Comparison of ENCODE assay signal across 8 cellular contexts in the genomic region with DNA sequence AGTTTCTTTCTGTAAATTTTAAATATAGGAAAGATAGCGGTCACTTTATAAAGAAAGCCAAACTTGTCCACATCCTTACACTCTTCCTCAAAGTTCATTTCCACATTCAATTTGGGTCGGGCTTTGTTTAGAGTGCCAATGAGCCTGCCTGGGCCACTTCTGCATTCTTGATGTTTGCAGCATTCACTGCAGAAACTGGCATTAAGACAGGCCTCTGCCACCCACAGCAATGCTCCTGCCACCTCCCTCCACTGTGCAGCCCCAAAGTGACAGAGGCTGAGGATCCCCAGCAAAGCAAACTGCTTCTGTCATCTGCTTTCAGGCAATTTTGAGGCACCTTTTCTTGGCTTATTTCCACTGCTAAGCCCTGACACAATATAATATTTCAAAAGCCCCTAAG.
DNase-seq lines count a peak whose midpoint lies in the region; ATAC-seq and TF ChIP-seq lines count a peak whose summit lies in the region.

No MANE protein-coding gene starts in this region.

- H3K27me3 ChIP-seq in heart right ventricle = peaks cover 0 to 4% (median 0%) of the 10 kb centered on the region in 7 donors
- no peaks in the 10 kb centered on the region for H3K27me3 ChIP-seq in left ventricle myocardium inferior (ENCODE audit: low read depth)
- H3K27me3 ChIP-seq in MM.1S (replicated peaks; ENCODE audit: insufficient read depth, low read length) = no peaks in the 10 kb centered on the region
- no peaks in the 10 kb centered on the region for H3K27me3 ChIP-seq in adipocyte (replicated peaks; ENCODE audit: control insufficient read depth, insufficient read depth, low read length)
- no peaks in the 10 kb centered on the region for H3K27me3 ChIP-seq in thymus (ENCODE audit: control insufficient read depth, insufficient read depth)
- no peaks in the 10 kb centered on the region for H3K27me3 ChIP-seq in ascending aorta

- H3K4me1 ChIP-seq in heart right ventricle = peaks cover 0 to 34% (median 0%) of the 10 kb centered on the region in 9 donors
- H3K4me1 ChIP-seq in left ventricle myocardium inferior = peaks cover 9% of the 10 kb centered on the region
- peaks cover 61% of the 10 kb centered on the region for H3K4me1 ChIP-seq in MM.1S (ENCODE audit: low read length)
- H3K4me1 ChIP-seq in adipocyte (ENCODE audit: control insufficient read depth, insufficient read depth, low read length) = peaks cover 60% of the 10 kb centered on the region
- peaks cover 27% of the 10 kb centered on the region for H3K4me1 ChIP-seq in thymus (ENCODE audit: control insufficient read depth, insufficient read depth, low read length)
- peaks cover 0 to 15% of the 10 kb centered on the region in 2 donors for H3K4me1 ChIP-seq in ascending aorta

- intact Hi-C loops in heart right ventricle (cut with DNase I) = no loop called here
- intact Hi-C loops in left ventricle myocardium inferior (cut with micrococcal nuclease) = no loop called here
- intact Hi-C loops in ascending aorta (cut with DNase I) = no loop called here

- no peaks in the 10 kb centered on the region for H3K79me2 ChIP-seq in MM.1S (ENCODE audit: low read length)

- H2AFZ ChIP-seq in MM.1S (ENCODE audit: low read length) = no peak overlapping the region

- H4K20me1 ChIP-seq in MM.1S (ENCODE audit: insufficient read depth, low read length) = no peaks in the 10 kb centered on the region

- H3K27ac ChIP-seq in heart right ventricle = peak overlapping the region in 1 of 10 donors; percentile 62
- no peak overlapping the region for H3K27ac ChIP-seq in left ventricle myocardium inferior (replicated peaks)
- peak overlapping the region; percentile 95 for H3K27ac ChIP-seq in MM.1S (ENCODE audit: low read length)
- H3K27ac ChIP-seq in thymus (ENCODE audit: low read depth) = peak overlapping the region; percentile 76
- H3K27ac ChIP-seq in ascending aorta = no peak overlapping the region

- H3K9ac ChIP-seq in MM.1S (ENCODE audit: low read length) = peak overlapping the region; percentile 66
- H3K9ac ChIP-seq in adipocyte (ENCODE audit: low read length) = peak overlapping the region; percentile 7

- DNase-seq in heart right ventricle = peak in 1 of 2 donors; percentile 10
- no peak for DNase-seq in left ventricle myocardium inferior
- peak; percentile 59 for DNase-seq in MM.1S
- no peak for DNase-seq in adipocyte (ENCODE audit: low read depth)
- no peak for DNase-seq in EL
- no peak for DNase-seq in ascending aorta (ENCODE audit: low spot score in 2 of 2)

- H3K9me3 ChIP-seq in heart right ventricle (no peaks in the 10 kb centered on the region), left ventricle myocardium inferior (replicated peaks) (no peaks in the 10 kb centered on the region), MM.1S (replicated peaks; ENCODE audit: insufficient read depth, low read length) (no peaks in the 10 kb centered on the region), adipocyte (ENCODE audit: control insufficient read depth, low read length) (no peaks in the 10 kb centered on the region), thymus (ENCODE audit: control insufficient read depth) (no peaks in the 10 kb centered on the region), ascending aorta (no peaks in the 10 kb centered on the region)

- H3F3A ChIP-seq in MM.1S (ENCODE audit: insufficient read depth, low read length) = peaks cover 33% of the 10 kb centered on the region

- ATAC-seq in heart right ventricle (peak in 5 of 8 donors; percentile 24 to 57 (median 45)), HG03521 (IDR thresholded peaks at IDR 0.05; ENCODE audit: unreplicated experiment) (no peak)

- H3K9me2 ChIP-seq in MM.1S (replicated peaks; ENCODE audit: insufficient read depth, low read length) = no peaks in the 10 kb centered on the region

- H3K36me3 ChIP-seq in heart right ventricle = no peaks in the 10 kb centered on the region
- H3K36me3 ChIP-seq in left ventricle myocardium inferior = no peaks in the 10 kb centered on the region
- H3K36me3 ChIP-seq in MM.1S (replicated peaks; ENCODE audit: insufficient read depth, low read length) = no peaks in the 10 kb centered on the region
- H3K36me3 ChIP-seq in adipocyte (ENCODE audit: control insufficient read depth, insufficient read depth, low read length, severe bottlenecking) = no peaks in the 10 kb centered on the region
- no peaks in the 10 kb centered on the region for H3K36me3 ChIP-seq in thymus (ENCODE audit: control insufficient read depth, insufficient read depth)
- H3K36me3 ChIP-seq in ascending aorta = no peaks in the 10 kb centered on the region

- TF ChIP-seq CTCF in heart right ventricle (IDR thresholded peaks at IDR 0.05) (no peak), left ventricle myocardium inferior (IDR thresholded peaks at IDR 0.05; ENCODE audit: borderline replicate concordance) (no peak), MM.1S (IDR thresholded peaks at IDR 0.05; ENCODE audit: low read length) (no peak), ascending aorta (IDR thresholded peaks at IDR 0.05) (no peak)

- H3K4me2 ChIP-seq in MM.1S (ENCODE audit: low read depth, low read length) = peak overlapping the region; percentile 66

- H3K4me3 ChIP-seq in heart right ventricle (peak overlapping the region in 1 of 10 donors; percentile 1), left ventricle myocardium inferior (no peak overlapping the region), MM.1S (ENCODE audit: low read length) (peak overlapping the region; percentile 30), adipocyte (ENCODE audit: low read length) (no peak overlapping the region), thymus (ENCODE audit: low read length) (no peak overlapping the region), ascending aorta (no peak overlapping the region)

- WGBS in heart right ventricle, 2 donors = 60 to 72% methylated on average over 2 of the region's 2 CpGs
- 16% methylated on average over 2 of the region's 2 CpGs for WGBS in thymus

Comparison
In these comparisons a context has a peak if more than half of its experiments do, and no peak if none do; other contexts are left out.
1. H3K27ac ChIP-seq: peak in MM.1S (single experiment) and thymus (single experiment); none in left ventricle myocardium inferior (single experiment) and ascending aorta (0 of 2).